21 cellular contexts compared by ENCODE assay signal in the genomic region with DNA sequence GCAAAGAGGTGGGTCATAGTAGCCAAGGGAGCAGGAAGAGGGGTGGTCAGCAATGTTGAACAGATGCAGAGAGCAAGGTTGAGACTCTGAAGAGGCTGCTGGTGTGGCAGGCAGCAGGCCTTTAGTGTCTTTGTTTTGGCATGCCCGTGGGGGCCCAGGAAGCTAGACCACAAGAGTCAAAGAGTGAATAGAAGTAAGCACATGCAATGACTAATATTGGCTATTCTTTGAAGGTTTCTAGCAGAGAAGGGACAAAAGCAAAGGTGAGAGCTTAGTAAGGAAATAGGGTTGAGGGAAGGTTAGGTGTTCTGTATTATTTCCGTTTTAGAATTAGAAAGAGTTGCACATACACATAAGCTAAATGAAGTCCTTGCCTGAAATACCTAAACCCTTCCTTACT. TPM values are rescaled to one million over a fixed set of nuclear protein-coding genes. Genes with fewer than 3 reads are reported as not detected.
DNase-seq lines count a peak whose midpoint lies in the region; ATAC-seq, FAIRE-seq and TF ChIP-seq lines count a peak whose summit lies in the region.
"Had no signal": no experiment of that assay in that cellular context is flagged by ENCODE, and none has a peak within 500 bp of the region (broad histone marks: within the 10 kb centered on the region; RNA-seq: fewer than 3 reads in every experiment).

No MANE protein-coding gene starts in this region.

- peak; percentile 27 for DNase-seq in NK-92 treated with Interleukin-12 subunit alpha and Interleukin-12 subunit beta, amount 100 ng/mL, for 24 hours (lab: John Stamatoyannopoulos, UW)
- DNase-seq in NK-92 (lab: John Stamatoyannopoulos, UW; ENCODE audit: unreplicated experiment) (no peak), bronchial epithelial cell (ENCODE audit: low read depth) (peak; percentile 41), NCI-H2107 treated with DMSO at 0.1 percent for 48 hours (lab: John Stamatoyannopoulos, UW; ENCODE audit: unreplicated experiment) (no peak), AML-193 (lab: John Stamatoyannopoulos, UW) (no peak), transverse colon (no peak)
- DNase-seq: DND-41, Karpas-422, MG63, NCI-H1048, NCI-H1436, NCI-H1930, NCI-H345, NCI-H524 treated with DMSO at 0.1 percent for 48 hours had no signal

- no peaks in the 10 kb centered on the region for H3K4me1 ChIP-seq in transverse colon
- H3K4me1 ChIP-seq: SJSA1 had no signal

- H3K27ac ChIP-seq in transverse colon: no peak overlapping the region
- H3K27ac ChIP-seq: 22Rv1, SJSA1 had no signal

- no peak for FAIRE-seq in bronchial epithelial cell (lab: Jason Lieb, UNC)
- FAIRE-seq: GM19239, H1 had no signal

- no peaks in the 10 kb centered on the region for H3K36me3 ChIP-seq in bronchial epithelial cell (ENCODE audit: control insufficient read depth, insufficient read depth, low read length)
- H3K36me3 ChIP-seq in transverse colon: no peaks in the 10 kb centered on the region
- H3K36me3 ChIP-seq: MG63, SJSA1 had no signal

- TF ChIP-seq EP300 in transverse colon (IDR thresholded peaks at IDR 0.05; ENCODE audit: low read depth): no peak

- H3K9me3 ChIP-seq in transverse colon: no peaks in the 10 kb centered on the region
- H3K9me3 ChIP-seq: MG63, SJSA1 had no signal

- in situ Hi-C loops in transverse colon (cut with MboI; ENCODE audit: low pct_ligation_motif_present in 1 of 4, low pct_unique_long_range_greater_than_20kb in 1 of 4, low sequenced_read_pairs in 3 of 4): no loop called here

- no peak for TF ChIP-seq POLR2A in transverse colon (IDR thresholded peaks at IDR 0.05)

- H3K27me3 ChIP-seq in bronchial epithelial cell (ENCODE audit: control insufficient read depth, insufficient read depth, low read length): no peaks in the 10 kb centered on the region
- H3K27me3 ChIP-seq in transverse colon: no peaks in the 10 kb centered on the region

- 69 to 82% methylated on average over 2 of the region's 2 CpGs for WGBS in transverse colon (ENCODE audit: low coverage in 1 of 2), 2 donors

- intact Hi-C loops in transverse colon (cut with DNase I; ENCODE audit: low total_unique reads): no loop called here

- TF ChIP-seq CTCF in bronchial epithelial cell (IDR thresholded peaks at IDR 0.05; ENCODE audit: insufficient read depth, low read length, severe bottlenecking) (no peak), transverse colon (IDR thresholded peaks at IDR 0.05) (no peak)

- H3K4me3 ChIP-seq in bronchial epithelial cell (ENCODE audit: low read depth, low read length) (no peak overlapping the region), transverse colon (no peak overlapping the region)
- H3K4me3 ChIP-seq: MG63, SJSA1 had no signal

- peak; percentile 66 for ATAC-seq in GM18867 (IDR thresholded peaks at IDR 0.05; ENCODE audit: unreplicated experiment)
- ATAC-seq in HG03432 (IDR thresholded peaks at IDR 0.05; ENCODE audit: unreplicated experiment): peak; percentile 66

RNA-seq across cellular contexts. Expression of a gene that starts 18.8 kb away (rescaled TPM):
- 0.26 TPM in 2 replicates for total RNA-seq in bronchial epithelial cell
- under 1 TPM in 3 of 4 donors, not detected in 1; 0.20 to 0.48 (median 0.41) TPM for total RNA-seq in transverse colon
- total RNA-seq: G401, SJSA1 had no signal

RNA-seq across cellular contexts. Expression of a gene that starts 28.7 kb away (rescaled TPM):
- total RNA-seq in bronchial epithelial cell (not detected in 2 replicates), transverse colon (1 to 10 TPM in 2 of 4 donors, under 1 TPM in 1, not detected in 1; 0.14 to 3.0 (median 1.4) TPM)
- total RNA-seq: G401, SJSA1 had no signal

RNA-seq across cellular contexts. Expression of a gene that starts 40.3 kb away (rescaled TPM):
- total RNA-seq in bronchial epithelial cell (not detected in 2 replicates), transverse colon (not detected)
- total RNA-seq: G401, H1, SJSA1 had no signal

RNA-seq across cellular contexts. Expression of a gene that starts 53.7 kb away (rescaled TPM):
- total RNA-seq in bronchial epithelial cell (5.3 and 13.8 TPM in 2 replicates), transverse colon (10 to 100 TPM in 3 of 4 donors, 1 to 10 TPM in 1; 8.7 to 27.5 (median 19.0) TPM)
- total RNA-seq: G401 had no signal

RNA-seq across cellular contexts. Expression of a gene that starts 53.8 kb away (rescaled TPM):
- total RNA-seq in bronchial epithelial cell: 5.0 and 17.4 TPM in 2 replicates
- 10 to 100 TPM in 1 of 4 donors, 1 to 10 TPM in 2, not detected in 1; 1.6 to 10.2 (median 2.3) TPM for total RNA-seq in transverse colon
- total RNA-seq: G401 had no signal

Comparison
In these comparisons a context has a peak if more than half of its experiments do, and no peak if none do; other contexts are left out.
1. DNase-seq: peak in NK-92 treated with Interleukin-12 subunit alpha and Interleukin-12 subunit beta, amount 100 ng/mL, for 24 hours (single experiment) and bronchial epithelial cell (single experiment); none in NK-92 (single experiment), NCI-H2107 treated with DMSO at 0.1 percent for 48 hours (single experiment), AML-193 (0 of 2) and transverse colon (single experiment).